In genomic region chr13:110326263-110326904, GRCh38 we compare ENCODE assay signal across 11 cellular contexts. TPM values are rescaled to one million over a fixed set of nuclear protein-coding genes. Genes with fewer than 3 reads are reported as not detected.
DNase-seq lines count a peak whose midpoint lies in the region; ATAC-seq and TF ChIP-seq lines count a peak whose summit lies in the region.
"Had no signal": no experiment of that assay in that cellular context is flagged by ENCODE, and none has a peak within 500 bp of the region (broad histone marks: within the 10 kb centered on the region; RNA-seq: fewer than 3 reads in every experiment).

No MANE protein-coding gene starts in this region.

- H3K36me3 Mint-ChIP-seq in H9 (ENCODE audit: insufficient read depth in 1 of 3, low read depth in 3 of 3): peaks cover 9 to 11% (median 11%) of the 10 kb centered on the region in 3 experiments
- H3K36me3 Mint-ChIP-seq: activated naive CD4-positive, alpha-beta T cell treated with anti-CD3 and anti-CD28 coated beads, Interleukin-2, amount 50 U/mL, for 24 hours had no signal

- H2AK5ac ChIP-seq in H9 (ENCODE audit: insufficient read length, low read length): peak overlapping the region; percentile 42

- H3K9ac ChIP-seq in H9 (ENCODE audit: extremely low read depth, insufficient read length, low read length): no peak overlapping the region
- H3K9ac ChIP-seq in iPS-15b (ENCODE audit: low read depth, low read length): peak overlapping the region; percentile 29

- H3K36me3 ChIP-seq in body of pancreas (replicated peaks in 1 of 2; ENCODE audit: insufficient read depth in 1 of 2, low read depth in 2 of 2) (no peaks in the 10 kb centered on the region), iPS-15b (ENCODE audit: control insufficient read depth, insufficient read depth, low read length) (no peaks in the 10 kb centered on the region), gastrocnemius medialis (no peaks in the 10 kb centered on the region)

- H2BK5ac ChIP-seq in H9 (ENCODE audit: insufficient read length, low read length): no peak overlapping the region

- H3K23me2 ChIP-seq in H9 (ENCODE audit: insufficient read length, low read depth, low read length, poor library complexity, severe bottlenecking): no peaks in the 10 kb centered on the region

- no peak overlapping the region for H3K4me3 ChIP-seq in body of pancreas
- no peak overlapping the region for H3K4me3 ChIP-seq in iPS-15b (ENCODE audit: low read depth, low read length)
- H3K4me3 ChIP-seq in gastrocnemius medialis: no peak overlapping the region

- no peak for TF ChIP-seq POLR2A in body of pancreas (IDR thresholded peaks at IDR 0.05)
- TF ChIP-seq POLR2A in gastrocnemius medialis (IDR thresholded peaks at IDR 0.05): no peak

- no peaks in the 10 kb centered on the region for H3K9me3 ChIP-seq in H9 (ENCODE audit: control insufficient read depth, low read depth, low read length)
- no peaks in the 10 kb centered on the region for H3K9me3 ChIP-seq in body of pancreas
- no peaks in the 10 kb centered on the region for H3K9me3 ChIP-seq in iPS-15b (ENCODE audit: control insufficient read depth, insufficient read depth, low read length)
- no peaks in the 10 kb centered on the region for H3K9me3 ChIP-seq in gastrocnemius medialis

- no peak overlapping the region for H2BK15ac ChIP-seq in H9 (ENCODE audit: low read depth, low read length)

- no peak overlapping the region for H2AFZ ChIP-seq in H9 (ENCODE audit: low read length)

- H3K27ac Mint-ChIP-seq in H9: peak overlapping the region; percentile 83 to 98 (median 95)
- H3K27ac Mint-ChIP-seq: activated naive CD4-positive, alpha-beta T cell treated with anti-CD3 and anti-CD28 coated beads, Interleukin-2, amount 50 U/mL, for 24 hours had no signal

- no peak overlapping the region for H3K23ac ChIP-seq in H9 (ENCODE audit: insufficient read length, low read depth, low read length)

- peaks cover 55 to 64% of the 10 kb centered on the region in 2 experiments for H3K4me1 Mint-ChIP-seq in H9
- H3K4me1 Mint-ChIP-seq: activated naive CD4-positive, alpha-beta T cell treated with anti-CD3 and anti-CD28 coated beads, Interleukin-2, amount 50 U/mL, for 24 hours had no signal

- no peak overlapping the region for H4K8ac ChIP-seq in H9 (replicated peaks; ENCODE audit: insufficient read length, low read depth, low read length)

- in situ Hi-C loops in gastrocnemius medialis (cut with MboI; ENCODE audit: low sequenced_read_pairs in 4 of 4): no loop called here

- H3K4ac ChIP-seq in H9 (ENCODE audit: low read depth, low read length): no peak overlapping the region

- no peak for DNase-seq in H9
- DNase-seq in body of pancreas: no peak
- DNase-seq in gastrocnemius medialis: no peak
- no peak for DNase-seq in HT-29 (ENCODE audit: low spot score)
- DNase-seq in EL: no peak
- no peak for DNase-seq in DMS153 treated with DMSO at 0.1 percent for 48 hours (lab: John Stamatoyannopoulos, UW; ENCODE audit: unreplicated experiment)
- DNase-seq: C1 segment of cervical spinal cord had no signal

- WGBS in H9 (ENCODE audit: extremely low coverage, insufficient read length, low lambda C conversion rate): no CpG with 5 or more reads among the region's 12 CpGs
- 53 to 55% methylated on average over 7 to 12 of the region's 12 CpGs for whole genome bisulfite sequencing in body of pancreas, 2 donors

- H3K14ac ChIP-seq in H9 (ENCODE audit: insufficient read depth, low read length): 0 out of 2 replicates have a peak overlapping the region, but pooled peaks have one; percentile 38

- peak overlapping the region; percentile 2 for H3K18ac ChIP-seq in H9 (ENCODE audit: insufficient read length, low read depth, low read length)

- peak overlapping the region in 1 of 2 experiments; percentile 66; a peak in 1 of 5 replicates for H3K4me3 Mint-ChIP-seq in H9
- H3K4me3 Mint-ChIP-seq: activated naive CD4-positive, alpha-beta T cell treated with anti-CD3 and anti-CD28 coated beads, Interleukin-2, amount 50 U/mL, for 24 hours had no signal

- intact Hi-C loops in body of pancreas (cut with DNase I): no loop called here
- intact Hi-C loops in gastrocnemius medialis (cut with DNase I; ENCODE audit: low total_unique reads): no loop called here

- TF ChIP-seq CTCF in H9 (conservative IDR thresholded peaks at IDR 0.05): no peak
- no peak for TF ChIP-seq CTCF in body of pancreas (IDR thresholded peaks at IDR 0.05)
- no peak for TF ChIP-seq CTCF in gastrocnemius medialis (IDR thresholded peaks at IDR 0.05 in 4 of 5, conservative IDR thresholded peaks at IDR 0.05 in 1 of 5)

- H3T11ph ChIP-seq in H9 (ENCODE audit: low read length): no peak overlapping the region

- no peak overlapping the region for H4K5ac ChIP-seq in H9 (ENCODE audit: insufficient read length, low read depth, low read length)

- no peaks in the 10 kb centered on the region; the same call in 1 of the 2 replicates for H3K79me2 ChIP-seq in H9 (ENCODE audit: insufficient read depth, low read length)

- no peak overlapping the region for H2BK120ac ChIP-seq in H9 (ENCODE audit: low read depth, low read length, poor library complexity, severe bottlenecking)

- no peak overlapping the region for H2BK20ac ChIP-seq in H9 (ENCODE audit: low read depth, low read length, poor library complexity, severe bottlenecking)

- no peaks in the 10 kb centered on the region for H3K27me3 ChIP-seq in H9 (ENCODE audit: insufficient read depth, low read length)
- H3K27me3 ChIP-seq in body of pancreas: no peaks in the 10 kb centered on the region
- H3K27me3 ChIP-seq in iPS-15b (ENCODE audit: control insufficient read depth, insufficient read depth, low read length): no peaks in the 10 kb centered on the region
- H3K27me3 ChIP-seq in gastrocnemius medialis: peaks cover 0 to 7% (median 5%) of the 10 kb centered on the region in 3 donors

- H4K20me1 ChIP-seq in H9 (ENCODE audit: control insufficient read depth, insufficient read depth, insufficient read length): no peaks in the 10 kb centered on the region

- no peaks in the 10 kb centered on the region for H3K79me1 ChIP-seq in H9 (ENCODE audit: insufficient read depth, low read depth, low read length, poor library complexity, severe bottlenecking)

- ATAC-seq in body of pancreas: peak; percentile 16
- ATAC-seq in gastrocnemius medialis: no peak
- ATAC-seq in GM21515 (IDR thresholded peaks at IDR 0.05; ENCODE audit: unreplicated experiment): no peak
- ATAC-seq: HepG2 had no signal

- H3K9me3 Mint-ChIP-seq in H9: peaks cover 0 to 4% of the 10 kb centered on the region in 2 experiments; a peak in 2 of 5 replicates
- H3K9me3 Mint-ChIP-seq: activated naive CD4-positive, alpha-beta T cell treated with anti-CD3 and anti-CD28 coated beads, Interleukin-2, amount 50 U/mL, for 24 hours had no signal

- no peak overlapping the region for H3K4me2 ChIP-seq in H9 (ENCODE audit: insufficient read depth, insufficient read length, low read length)

- H3K56ac ChIP-seq in H9 (ENCODE audit: insufficient read length, low read depth, low read length): no peak overlapping the region

- peak overlapping the region; percentile 59 for H3K27ac ChIP-seq in H9 (ENCODE audit: insufficient read length, low read depth, low read length)
- H3K27ac ChIP-seq in body of pancreas: peak overlapping the region; percentile 42 to 61 (median 46)
- H3K27ac ChIP-seq in gastrocnemius medialis: peak overlapping the region; percentile 29 to 64 (median 60)

- H3K27me3 Mint-ChIP-seq in H9 (ENCODE audit: low read depth): no peaks in the 10 kb centered on the region

- no peak overlapping the region for H2BK12ac ChIP-seq in H9 (ENCODE audit: insufficient read length, low read depth, low read length)

- H3K4me1 ChIP-seq in H9 (ENCODE audit: insufficient read depth, low read length) (no peaks in the 10 kb centered on the region; the same call in 1 of the 2 replicates), body of pancreas (peaks cover 15% of the 10 kb centered on the region), iPS-15b (ENCODE audit: control insufficient read depth, insufficient read depth, low read length) (peaks cover 25% of the 10 kb centered on the region), gastrocnemius medialis (peaks cover 19 to 53% of the 10 kb centered on the region in 2 donors)

- H4K91ac ChIP-seq in H9 (ENCODE audit: insufficient read length, low read depth, low read length): no peak overlapping the region

RNA-seq across cellular contexts. Expression of gene COL4A2, which starts 19.3 kb away (rescaled TPM):
- total RNA-seq in H9 (2021) (68.8 and 76.5 TPM in 2 replicates), body of pancreas (100 to 1,000 TPM in 1 of 2 donors, 10 to 100 TPM in 1; 69.3 to 230 TPM), gastrocnemius medialis (10 to 100 TPM; 51.2 to 85.8 (median 70.5) TPM)
- total RNA-seq in HT-29 (2014; rRNA removed; shearing (Covaris generic)): 38.4 and 44.2 TPM in 2 replicates

RNA-seq across cellular contexts. Expression of gene COL4A1, which starts 19.4 kb away (rescaled TPM):
- 73.1 and 74.6 TPM in 2 replicates for total RNA-seq in H9 (2021)
- 100 to 1,000 TPM in 1 of 2 donors, 10 to 100 TPM in 1; 80.4 to 253 TPM for total RNA-seq in body of pancreas
- total RNA-seq in gastrocnemius medialis: 100 to 1,000 TPM in 3 of 4 donors, 10 to 100 TPM in 1; 60.5 to 127 (median 120) TPM
- total RNA-seq in HT-29 (2014; rRNA removed; shearing (Covaris generic)): 0.10 and 0.29 TPM in 2 replicates
- total RNA-seq: HepG2 had no signal

Comparison
In these comparisons a context has a peak if more than half of its experiments do, and no peak if none do; other contexts are left out.
1. RNA of gene COL4A1, which starts 19.4 kb away (total RNA-seq): 80.4 to 253 TPM in body of pancreas, 60.5 to 127 TPM in gastrocnemius medialis and 73.1 to 74.6 TPM in H9; 0.10 to 0.29 TPM in HT-29; every median in the first group is over 10 times any median in the second.
2. Peak in every context shown above with its lines, with median percentiles within 50 percentile points of each other: H3K27ac ChIP-seq.